ENCODE assay signal across 27 cellular contexts in the genomic region with DNA sequence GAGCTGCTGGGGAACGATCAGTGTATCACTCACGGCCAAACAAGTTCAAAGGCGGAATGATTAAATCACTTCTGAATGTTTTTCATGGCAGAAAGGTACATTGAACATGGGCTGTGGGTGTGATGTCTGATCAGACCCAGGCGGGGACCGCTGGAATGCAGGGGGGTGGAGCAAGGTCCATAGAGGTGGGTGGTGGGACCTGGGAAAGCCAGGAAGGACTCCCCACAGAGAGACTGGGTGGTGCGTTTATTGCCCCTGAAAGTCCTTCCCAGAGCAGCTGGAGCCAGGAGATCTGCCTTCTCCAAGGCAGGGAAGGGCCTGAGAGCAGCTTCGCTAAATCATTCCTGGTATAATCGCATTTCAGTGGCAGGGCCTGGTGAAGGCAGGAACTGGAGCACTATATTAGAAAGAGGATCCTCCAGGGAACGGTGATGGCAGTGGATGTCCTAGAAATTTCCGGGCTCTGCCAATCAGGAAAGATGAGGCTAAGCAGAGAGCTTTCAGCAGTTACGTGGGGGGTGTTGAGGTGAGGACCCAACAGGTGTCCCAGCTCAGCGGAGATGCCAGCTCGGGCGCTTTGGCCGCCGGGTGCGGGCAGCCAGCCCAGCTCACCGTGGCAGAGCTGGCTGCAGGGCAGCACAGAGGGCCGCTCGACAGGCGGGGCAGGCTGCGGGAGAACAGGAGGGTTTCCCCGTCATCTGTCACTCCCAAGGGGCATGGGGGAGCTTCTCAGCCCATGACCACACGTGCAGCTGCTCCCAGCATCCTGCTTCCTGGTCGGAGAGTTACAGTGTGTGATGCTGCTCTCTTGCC.
DNase-seq lines count a peak whose midpoint lies in the region; ATAC-seq and TF ChIP-seq lines count a peak whose summit lies in the region.
"Had no signal": no experiment of that assay in that cellular context is flagged by ENCODE, and none has a peak within 500 bp of the region (broad histone marks: within the 10 kb centered on the region; RNA-seq: fewer than 3 reads in every experiment).

No MANE protein-coding gene starts in this region.

- DNase-seq in DMS153 treated with DMSO at 0.1 percent for 48 hours (lab: John Stamatoyannopoulos, UW; ENCODE audit: unreplicated experiment) (peak; percentile 41), cerebellum (ENCODE audit: low spot score) (peak; percentile 84), neural progenitor cell (ENCODE audit: low spot score) (no peak), GM23248 (no peak), mucosa of descending colon (no peak), GM20000 (ENCODE audit: low spot score) (no peak)
- DNase-seq: activated CD4-positive, alpha-beta T cell treated with anti-CD3 and anti-CD28 coated beads, Interleukin-2, amount 10 ng/mL, durations not matched to agents 7 days and 5 days; activated gamma-delta T cell treated with Interleukin-2 at 50 U/mL for 16 hours; activated naive CD8-positive, alpha-beta T cell treated with anti-CD3 and anti-CD28 coated beads, Interleukin-2, amount 50 U/mL, for 24 hours; activated T-cell treated with anti-CD3 and anti-CD28 coated beads, Interleukin-2, amount 50 U/mL, for 24 hours; CD4-positive, CD25-positive, alpha-beta regulatory T cell; central memory CD4-positive, alpha-beta T cell; Kasumi-1; left ventricle myocardium superior; natural killer cell; NCI-H1092; NCI-H187; NCI-H2227 treated with DMSO at 0.1 percent for 48 hours; NCI-H526 treated with DMSO at 0.1 percent for 48 hours; stimulated activated CD4-positive, alpha-beta T cell treated with anti-CD3 and anti-CD28 coated beads, Interleukin-2, amount 100 ng/mL, for 24 hours; stomach; T-helper 9 cell; thyroid gland had no signal

- H3K79me2 ChIP-seq in neural progenitor cell (ENCODE audit: low read depth) (no peaks in the 10 kb centered on the region), GM23248 (ENCODE audit: insufficient read depth) (no peaks in the 10 kb centered on the region)

- peak overlapping the region; percentile 25 for H3K27ac Mint-ChIP-seq in neural progenitor cell
- H3K27ac Mint-ChIP-seq: activated CD4-positive, alpha-beta T cell treated with anti-CD3 and anti-CD28 coated beads, Interleukin-2, amount 10 ng/mL, durations not matched to agents 7 days and 5 days; activated naive CD8-positive, alpha-beta T cell treated with anti-CD3 and anti-CD28 coated beads, Interleukin-2, amount 50 U/mL, for 24 hours; activated T-cell treated with anti-CD3 and anti-CD28 coated beads, Interleukin-2, amount 50 U/mL, for 24 hours; CD4-positive, CD25-positive, alpha-beta regulatory T cell; mesothelial cell of epicardium; natural killer cell had no signal

- WGBS in GM23248 (ENCODE audit: low coverage in 1 of 2, low lambda C conversion rate in 2 of 2, missing lambda C conversion rate in 2 of 2), 2 experiments, result 58 to 62% methylated on average over 18 to 25 of the region's 25 CpGs

- no peak overlapping the region for H3K4me3 ChIP-seq in HEK293 (ENCODE audit: low read depth, low read length)
- H3K4me3 ChIP-seq in neural progenitor cell, result no peak overlapping the region
- H3K4me3 ChIP-seq in GM23248, result no peak overlapping the region
- H3K4me3 ChIP-seq in mucosa of descending colon, result no peak overlapping the region
- H3K4me3 ChIP-seq: dorsolateral prefrontal cortex, stomach, thyroid gland had no signal

- no peak for ATAC-seq in mucosa of descending colon
- ATAC-seq in HG03159 (IDR thresholded peaks at IDR 0.05; ENCODE audit: unreplicated experiment), result no peak
- ATAC-seq: activated naive CD8-positive, alpha-beta T cell treated with anti-CD3 and anti-CD28 coated beads, Interleukin-2, amount 50 U/mL, for 24 hours; left ventricle myocardium superior; natural killer cell had no signal

- H3K9me3 ChIP-seq in HEK293 (ENCODE audit: control insufficient read depth, insufficient read depth, low read depth, low read length) (no peaks in the 10 kb centered on the region), neural progenitor cell (ENCODE audit: low read depth) (no peaks in the 10 kb centered on the region), GM23248 (ENCODE audit: low read depth) (no peaks in the 10 kb centered on the region), mucosa of descending colon (no peaks in the 10 kb centered on the region)
- H3K9me3 ChIP-seq: stomach, thyroid gland had no signal

- H3F3A ChIP-seq in neural progenitor cell (ENCODE audit: low read depth) (no peaks in the 10 kb centered on the region), GM23248 (ENCODE audit: insufficient read depth) (no peaks in the 10 kb centered on the region)

- H3K36me3 Mint-ChIP-seq in neural progenitor cell, result no peaks in the 10 kb centered on the region
- H3K36me3 Mint-ChIP-seq: CD4-positive, CD25-positive, alpha-beta regulatory T cell; mesothelial cell of epicardium; natural killer cell had no signal

- H2AFZ ChIP-seq in neural progenitor cell (replicated peaks) (no peak overlapping the region), GM23248 (no peak overlapping the region)

- no peak overlapping the region for H3K9ac ChIP-seq in neural progenitor cell
- no peak overlapping the region for H3K9ac ChIP-seq in GM23248

- CTCF ChIA-PET in HEK293 (lab: Yijun Ruan, JAX), result interaction anchor here (0.6 to 0.7 kb wide), 2 partner anchors 20 to 147 kb away, joined by 3 read pairs; no protein-coding TSS in a partner anchor

- no peaks in the 10 kb centered on the region for H3K9me3 Mint-ChIP-seq in neural progenitor cell
- H3K9me3 Mint-ChIP-seq: activated CD4-positive, alpha-beta T cell treated with anti-CD3 and anti-CD28 coated beads, Interleukin-2, amount 10 ng/mL, durations not matched to agents 7 days and 5 days; activated naive CD8-positive, alpha-beta T cell treated with anti-CD3 and anti-CD28 coated beads, Interleukin-2, amount 50 U/mL, for 24 hours; activated T-cell treated with anti-CD3 and anti-CD28 coated beads, Interleukin-2, amount 50 U/mL, for 24 hours; mesothelial cell of epicardium; natural killer cell had no signal

- peaks cover 11% of the 10 kb centered on the region for H3K4me1 Mint-ChIP-seq in neural progenitor cell
- H3K4me1 Mint-ChIP-seq: activated CD4-positive, alpha-beta T cell treated with anti-CD3 and anti-CD28 coated beads, Interleukin-2, amount 10 ng/mL, durations not matched to agents 7 days and 5 days; activated naive CD8-positive, alpha-beta T cell treated with anti-CD3 and anti-CD28 coated beads, Interleukin-2, amount 50 U/mL, for 24 hours; CD4-positive, CD25-positive, alpha-beta regulatory T cell; mesothelial cell of epicardium; natural killer cell had no signal

- in situ Hi-C loops in GM23248 (cut with MboI), result no loop called here

- peaks cover 2% of the 10 kb centered on the region for H3K27me3 Mint-ChIP-seq in neural progenitor cell (ENCODE audit: insufficient read depth, low read depth)

- no peaks in the 10 kb centered on the region for H3K4me1 ChIP-seq in HEK293 (ENCODE audit: control insufficient read depth, insufficient read depth, low read length)
- peaks cover 4% of the 10 kb centered on the region for H3K4me1 ChIP-seq in neural progenitor cell
- H3K4me1 ChIP-seq in GM23248 (ENCODE audit: insufficient read depth), result no peaks in the 10 kb centered on the region
- H3K4me1 ChIP-seq in mucosa of descending colon (ENCODE audit: low read depth), result no peaks in the 10 kb centered on the region
- H3K4me1 ChIP-seq: stomach, thyroid gland had no signal

- H4K20me1 ChIP-seq in neural progenitor cell (ENCODE audit: low read depth) (no peaks in the 10 kb centered on the region), GM23248 (ENCODE audit: insufficient read depth) (no peaks in the 10 kb centered on the region)

- TF ChIP-seq CTCF in HEK293 (tag by site-specific recombination; IDR thresholded peaks at IDR 0.05) (no peak), neural progenitor cell (IDR thresholded peaks at IDR 0.05) (no peak), mucosa of descending colon (IDR thresholded peaks at IDR 0.05) (no peak), GM20000 (IDR thresholded peaks at IDR 0.05; ENCODE audit: extremely low read depth, missing control alignments) (no peak)

- no peak overlapping the region for H3K4me3 Mint-ChIP-seq in neural progenitor cell
- H3K4me3 Mint-ChIP-seq: activated CD4-positive, alpha-beta T cell treated with anti-CD3 and anti-CD28 coated beads, Interleukin-2, amount 10 ng/mL, durations not matched to agents 7 days and 5 days; activated naive CD8-positive, alpha-beta T cell treated with anti-CD3 and anti-CD28 coated beads, Interleukin-2, amount 50 U/mL, for 24 hours; activated T-cell treated with anti-CD3 and anti-CD28 coated beads, Interleukin-2, amount 50 U/mL, for 24 hours; CD4-positive, CD25-positive, alpha-beta regulatory T cell; mesothelial cell of epicardium; natural killer cell had no signal

- intact Hi-C loops in mucosa of descending colon (cut with DNase I, micrococcal nuclease), result no loop called here

- H3K4me2 ChIP-seq in neural progenitor cell, result no peak overlapping the region
- no peak overlapping the region for H3K4me2 ChIP-seq in GM23248 (ENCODE audit: unreplicated experiment)

- no peaks in the 10 kb centered on the region for H3K27me3 ChIP-seq in neural progenitor cell
- no peaks in the 10 kb centered on the region for H3K27me3 ChIP-seq in GM23248 (replicated peaks; ENCODE audit: insufficient read depth)
- H3K27me3 ChIP-seq: dorsolateral prefrontal cortex, thyroid gland had no signal

- H3K27ac ChIP-seq in HEK293 (ENCODE audit: extremely low read depth, low read depth, low read length) (no peak overlapping the region), neural progenitor cell (no peak overlapping the region), GM23248 (no peak overlapping the region)
- H3K27ac ChIP-seq: dorsolateral prefrontal cortex, stomach, thyroid gland had no signal

- POLR2A ChIA-PET in HEK293 (lab: Yijun Ruan, JAX), result no interaction called here

- no peaks in the 10 kb centered on the region for H3K36me3 ChIP-seq in HEK293 (ENCODE audit: control insufficient read depth in 2 of 2, insufficient read depth in 1 of 2, low read length in 2 of 2)
- H3K36me3 ChIP-seq in neural progenitor cell, result no peaks in the 10 kb centered on the region
- no peaks in the 10 kb centered on the region for H3K36me3 ChIP-seq in GM23248 (ENCODE audit: low read depth)
- H3K36me3 ChIP-seq in mucosa of descending colon (ENCODE audit: low read depth), result no peaks in the 10 kb centered on the region
- H3K36me3 ChIP-seq: thyroid gland had no signal

- no peaks in the 10 kb centered on the region for H3K9me2 ChIP-seq in GM23248 (ENCODE audit: insufficient read depth)

TF ChIP-seq in HEK293, 187 proteins besides CTCF, POLR2A, EP300 and RAD21 (continues in another document):
- TF ChIP-seq EGR2 (tag by site-specific recombination; IDR thresholded peaks at IDR 0.05; ENCODE audit: low read depth), result 0 out of 2 replicates have a peak, but pooled peaks have one; percentile 9

Comparison
In these comparisons a context has a peak if more than half of its experiments do, and no peak if none do; other contexts are left out.
1. DNase-seq: peak in DMS153 treated with DMSO at 0.1 percent for 48 hours (single experiment) and cerebellum (single experiment); none in neural progenitor cell (single experiment), GM23248 (single experiment), mucosa of descending colon (0 of 3) and GM20000 (single experiment).